In the genomic region with DNA sequence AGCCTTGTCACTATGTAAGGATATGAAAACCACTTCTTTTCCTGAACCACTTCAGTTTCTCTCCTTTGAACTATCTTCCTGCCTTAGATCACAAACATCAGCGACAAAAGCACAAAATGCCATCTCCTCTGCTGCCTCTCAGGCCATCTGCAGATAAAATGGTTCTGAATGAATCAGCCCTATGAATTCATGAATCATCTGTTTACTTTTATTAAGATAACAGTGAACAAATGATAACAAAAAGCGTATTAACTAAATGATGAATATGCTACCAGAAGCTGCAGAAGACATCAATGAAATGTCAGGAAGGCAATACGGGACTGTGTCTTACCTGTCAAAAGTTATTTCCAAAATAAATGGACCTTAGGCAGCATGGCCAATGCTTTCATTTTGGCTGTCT, we compare ENCODE assay signal across 2 cellular contexts.
TF ChIP-seq lines count a peak whose summit lies in the region.

No MANE protein-coding gene starts in this region.

TF ChIP-seq in SK-N-SH, 30 proteins besides CTCF, POLR2A, EP300 and RAD21 (continues in another document):
- TF ChIP-seq, protein P1, sequence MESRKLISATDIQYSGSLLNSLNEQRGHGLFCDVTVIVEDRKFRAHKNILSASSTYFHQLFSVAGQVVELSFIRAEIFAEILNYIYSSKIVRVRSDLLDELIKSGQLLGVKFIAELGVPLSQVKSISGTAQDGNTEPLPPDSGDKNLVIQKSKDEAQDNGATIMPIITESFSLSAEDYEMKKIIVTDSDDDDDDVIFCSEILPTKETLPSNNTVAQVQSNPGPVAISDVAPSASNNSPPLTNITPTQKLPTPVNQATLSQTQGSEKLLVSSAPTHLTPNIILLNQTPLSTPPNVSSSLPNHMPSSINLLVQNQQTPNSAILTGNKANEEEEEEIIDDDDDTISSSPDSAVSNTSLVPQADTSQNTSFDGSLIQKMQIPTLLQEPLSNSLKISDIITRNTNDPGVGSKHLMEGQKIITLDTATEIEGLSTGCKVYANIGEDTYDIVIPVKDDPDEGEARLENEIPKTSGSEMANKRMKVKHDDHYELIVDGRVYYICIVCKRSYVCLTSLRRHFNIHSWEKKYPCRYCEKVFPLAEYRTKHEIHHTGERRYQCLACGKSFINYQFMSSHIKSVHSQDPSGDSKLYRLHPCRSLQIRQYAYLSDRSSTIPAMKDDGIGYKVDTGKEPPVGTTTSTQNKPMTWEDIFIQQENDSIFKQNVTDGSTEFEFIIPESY (IDR thresholded peaks at IDR 0.05; ENCODE audit: borderline replicate concordance, low read depth), result no peak
- TF ChIP-seq SMC3 (IDR thresholded peaks at IDR 0.05; ENCODE audit: low read depth, low read length) (no peak), GABPA (IDR thresholded peaks at IDR 0.05; ENCODE audit: low read depth) (no peak), JUND (IDR thresholded peaks at IDR 0.05) (peak; percentile 57; the same call in 1 of the 2 replicates), FOXM1 (IDR thresholded peaks at IDR 0.05; ENCODE audit: low read depth) (no peak), MXI1 (IDR thresholded peaks at IDR 0.05; ENCODE audit: low read depth, low read length) (no peak), MEF2A (IDR thresholded peaks at IDR 0.05; ENCODE audit: borderline replicate concordance, low read depth) (no peak), TCF12 (IDR thresholded peaks at IDR 0.05) (peak; percentile 58), RFX5 (IDR thresholded peaks at IDR 0.05; ENCODE audit: low read length) (no peak), YY1 (IDR thresholded peaks at IDR 0.05; ENCODE audit: low read depth) (no peak), ELF1 (IDR thresholded peaks at IDR 0.05) (no peak), RCOR1 (IDR thresholded peaks at IDR 0.05; ENCODE audit: low read length) (no peak), CHD2 (IDR thresholded peaks at IDR 0.05; ENCODE audit: low read length, partially characterized antibody) (no peak), EZH2phosphoT487 (IDR thresholded peaks at IDR 0.05; ENCODE audit: borderline replicate concordance, low read depth) (no peak), FOXJ3 (CRISPR knock-in tag; IDR thresholded peaks at IDR 0.05) (no peak), SIN3A (IDR thresholded peaks at IDR 0.05; ENCODE audit: borderline replicate concordance, low read depth, low read length) (no peak), TAF1 (IDR thresholded peaks at IDR 0.05; ENCODE audit: borderline replicate concordance, low read depth, low read length) (no peak), TEAD4 (IDR thresholded peaks at IDR 0.05; ENCODE audit: borderline replicate concordance, insufficient read depth) (no peak)
- TF ChIP-seq, protein P2, sequence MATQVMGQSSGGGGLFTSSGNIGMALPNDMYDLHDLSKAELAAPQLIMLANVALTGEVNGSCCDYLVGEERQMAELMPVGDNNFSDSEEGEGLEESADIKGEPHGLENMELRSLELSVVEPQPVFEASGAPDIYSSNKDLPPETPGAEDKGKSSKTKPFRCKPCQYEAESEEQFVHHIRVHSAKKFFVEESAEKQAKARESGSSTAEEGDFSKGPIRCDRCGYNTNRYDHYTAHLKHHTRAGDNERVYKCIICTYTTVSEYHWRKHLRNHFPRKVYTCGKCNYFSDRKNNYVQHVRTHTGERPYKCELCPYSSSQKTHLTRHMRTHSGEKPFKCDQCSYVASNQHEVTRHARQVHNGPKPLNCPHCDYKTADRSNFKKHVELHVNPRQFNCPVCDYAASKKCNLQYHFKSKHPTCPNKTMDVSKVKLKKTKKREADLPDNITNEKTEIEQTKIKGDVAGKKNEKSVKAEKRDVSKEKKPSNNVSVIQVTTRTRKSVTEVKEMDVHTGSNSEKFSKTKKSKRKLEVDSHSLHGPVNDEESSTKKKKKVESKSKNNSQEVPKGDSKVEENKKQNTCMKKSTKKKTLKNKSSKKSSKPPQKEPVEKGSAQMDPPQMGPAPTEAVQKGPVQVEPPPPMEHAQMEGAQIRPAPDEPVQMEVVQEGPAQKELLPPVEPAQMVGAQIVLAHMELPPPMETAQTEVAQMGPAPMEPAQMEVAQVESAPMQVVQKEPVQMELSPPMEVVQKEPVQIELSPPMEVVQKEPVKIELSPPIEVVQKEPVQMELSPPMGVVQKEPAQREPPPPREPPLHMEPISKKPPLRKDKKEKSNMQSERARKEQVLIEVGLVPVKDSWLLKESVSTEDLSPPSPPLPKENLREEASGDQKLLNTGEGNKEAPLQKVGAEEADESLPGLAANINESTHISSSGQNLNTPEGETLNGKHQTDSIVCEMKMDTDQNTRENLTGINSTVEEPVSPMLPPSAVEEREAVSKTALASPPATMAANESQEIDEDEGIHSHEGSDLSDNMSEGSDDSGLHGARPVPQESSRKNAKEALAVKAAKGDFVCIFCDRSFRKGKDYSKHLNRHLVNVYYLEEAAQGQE (IDR thresholded peaks at IDR 0.05; ENCODE audit: low read depth, low read length), result no peak
- TF ChIP-seq, protein P3, sequence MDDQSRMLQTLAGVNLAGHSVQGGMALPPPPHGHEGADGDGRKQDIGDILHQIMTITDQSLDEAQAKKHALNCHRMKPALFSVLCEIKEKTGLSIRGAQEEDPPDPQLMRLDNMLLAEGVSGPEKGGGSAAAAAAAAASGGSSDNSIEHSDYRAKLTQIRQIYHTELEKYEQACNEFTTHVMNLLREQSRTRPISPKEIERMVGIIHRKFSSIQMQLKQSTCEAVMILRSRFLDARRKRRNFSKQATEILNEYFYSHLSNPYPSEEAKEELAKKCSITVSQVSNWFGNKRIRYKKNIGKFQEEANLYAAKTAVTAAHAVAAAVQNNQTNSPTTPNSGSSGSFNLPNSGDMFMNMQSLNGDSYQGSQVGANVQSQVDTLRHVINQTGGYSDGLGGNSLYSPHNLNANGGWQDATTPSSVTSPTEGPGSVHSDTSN (IDR thresholded peaks at IDR 0.05), result peak; percentile 52
- TF ChIP-seq, protein P4, sequence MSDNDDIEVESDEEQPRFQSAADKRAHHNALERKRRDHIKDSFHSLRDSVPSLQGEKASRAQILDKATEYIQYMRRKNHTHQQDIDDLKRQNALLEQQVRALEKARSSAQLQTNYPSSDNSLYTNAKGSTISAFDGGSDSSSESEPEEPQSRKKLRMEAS (IDR thresholded peaks at IDR 0.05; ENCODE audit: low read depth), result no peak
- TF ChIP-seq, protein P5, sequence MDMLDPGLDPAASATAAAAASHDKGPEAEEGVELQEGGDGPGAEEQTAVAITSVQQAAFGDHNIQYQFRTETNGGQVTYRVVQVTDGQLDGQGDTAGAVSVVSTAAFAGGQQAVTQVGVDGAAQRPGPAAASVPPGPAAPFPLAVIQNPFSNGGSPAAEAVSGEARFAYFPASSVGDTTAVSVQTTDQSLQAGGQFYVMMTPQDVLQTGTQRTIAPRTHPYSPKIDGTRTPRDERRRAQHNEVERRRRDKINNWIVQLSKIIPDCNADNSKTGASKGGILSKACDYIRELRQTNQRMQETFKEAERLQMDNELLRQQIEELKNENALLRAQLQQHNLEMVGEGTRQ (IDR thresholded peaks at IDR 0.05; ENCODE audit: borderline replicate concordance, low read depth, low read length), result no peak
- TF ChIP-seq, protein P6, sequence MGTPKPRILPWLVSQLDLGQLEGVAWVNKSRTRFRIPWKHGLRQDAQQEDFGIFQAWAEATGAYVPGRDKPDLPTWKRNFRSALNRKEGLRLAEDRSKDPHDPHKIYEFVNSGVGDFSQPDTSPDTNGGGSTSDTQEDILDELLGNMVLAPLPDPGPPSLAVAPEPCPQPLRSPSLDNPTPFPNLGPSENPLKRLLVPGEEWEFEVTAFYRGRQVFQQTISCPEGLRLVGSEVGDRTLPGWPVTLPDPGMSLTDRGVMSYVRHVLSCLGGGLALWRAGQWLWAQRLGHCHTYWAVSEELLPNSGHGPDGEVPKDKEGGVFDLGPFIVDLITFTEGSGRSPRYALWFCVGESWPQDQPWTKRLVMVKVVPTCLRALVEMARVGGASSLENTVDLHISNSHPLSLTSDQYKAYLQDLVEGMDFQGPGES (IDR thresholded peaks at IDR 0.05; ENCODE audit: low read depth, low read length), result no peak

TF ChIP-seq in endothelial cell of umbilical vein, 7 proteins besides CTCF, POLR2A, EP300 and RAD21:
- TF ChIP-seq GATA2 (IDR thresholded peaks at IDR 0.05; ENCODE audit: insufficient read depth, insufficient read length, low read depth, low read length) (peak; percentile 57), FOS (IDR thresholded peaks at IDR 0.05; ENCODE audit: borderline replicate concordance, insufficient read depth, low read length) (peak; percentile 67), JUN (IDR thresholded peaks at IDR 0.05; ENCODE audit: borderline replicate concordance, insufficient read depth, insufficient read length, low read depth) (no peak)
TF ChIP-seq in endothelial cell of umbilical vein: peak in this region for 2.
